ENCODE assay signal across 1 cellular context in the genomic region with DNA sequence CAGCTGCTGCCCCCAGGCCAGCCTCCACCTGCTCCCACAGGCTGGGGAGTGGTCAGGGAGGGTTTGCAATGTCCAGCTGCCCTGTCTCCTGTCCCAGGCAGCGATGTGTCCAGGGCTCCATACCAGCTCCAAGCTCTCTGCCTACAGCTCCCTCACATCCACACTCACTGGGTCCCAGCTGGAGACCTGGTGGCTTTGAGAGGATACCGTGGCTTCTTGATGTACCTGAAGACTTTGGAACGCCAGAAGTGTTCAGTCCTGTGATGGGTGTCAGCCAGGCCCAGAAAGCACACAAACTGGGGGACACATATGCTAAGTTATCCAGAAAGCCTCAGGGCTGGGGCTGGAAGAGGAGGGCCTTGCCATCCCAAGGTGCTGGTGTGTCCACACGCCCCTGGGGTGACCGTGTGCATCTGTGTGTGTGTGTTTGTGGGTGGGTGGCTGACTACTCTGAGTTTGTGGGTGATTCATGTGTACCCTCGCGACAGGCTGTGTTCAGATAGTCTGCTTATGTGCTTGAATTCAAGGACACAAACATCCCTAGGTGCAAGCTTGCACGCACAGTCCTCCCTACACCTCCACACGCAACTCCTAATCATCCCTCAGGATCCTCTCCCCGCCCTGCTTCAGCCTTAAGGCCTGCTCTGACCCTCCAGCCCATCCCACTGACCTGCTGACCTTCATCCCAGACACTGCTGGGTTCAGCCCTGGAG.
A peak's percentile ranks its signal among the peaks of the same experiment; 100 is the strongest.
TF ChIP-seq lines count a peak whose summit lies in the region.

No MANE protein-coding gene starts in this region.

TF ChIP-seq in HepG2, 621 proteins besides CTCF, POLR2A, EP300 and RAD21 (continued from another document and continues in another):
- TF ChIP-seq, protein P1, sequence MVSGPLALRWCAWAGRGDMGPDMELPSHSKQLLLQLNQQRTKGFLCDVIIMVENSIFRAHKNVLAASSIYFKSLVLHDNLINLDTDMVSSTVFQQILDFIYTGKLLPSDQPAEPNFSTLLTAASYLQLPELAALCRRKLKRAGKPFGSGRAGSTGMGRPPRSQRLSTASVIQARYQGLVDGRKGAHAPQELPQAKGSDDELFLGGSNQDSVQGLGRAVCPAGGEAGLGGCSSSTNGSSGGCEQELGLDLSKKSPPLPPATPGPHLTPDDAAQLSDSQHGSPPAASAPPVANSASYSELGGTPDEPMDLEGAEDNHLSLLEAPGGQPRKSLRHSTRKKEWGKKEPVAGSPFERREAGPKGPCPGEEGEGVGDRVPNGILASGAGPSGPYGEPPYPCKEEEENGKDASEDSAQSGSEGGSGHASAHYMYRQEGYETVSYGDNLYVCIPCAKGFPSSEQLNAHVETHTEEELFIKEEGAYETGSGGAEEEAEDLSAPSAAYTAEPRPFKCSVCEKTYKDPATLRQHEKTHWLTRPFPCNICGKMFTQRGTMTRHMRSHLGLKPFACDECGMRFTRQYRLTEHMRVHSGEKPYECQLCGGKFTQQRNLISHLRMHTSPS (CRISPR knock-in tag; IDR thresholded peaks at IDR 0.05; ENCODE audit: low read depth): no peak; the same call in 1 of the 2 replicates
- TF ChIP-seq MATR3 (CRISPR knock-in tag; IDR thresholded peaks at IDR 0.05) (no peak), KDM4B (CRISPR knock-in tag; IDR thresholded peaks at IDR 0.05) (0 out of 2 replicates have a peak, but pooled peaks have one; percentile 17), AGO1 (IDR thresholded peaks at IDR 0.05; ENCODE audit: low read depth, low read length, poor library complexity, severe bottlenecking) (no peak), ZNF17 (CRISPR knock-in tag; IDR thresholded peaks at IDR 0.05) (no peak), ZBTB7A (CRISPR knock-in tag; IDR thresholded peaks at IDR 0.05) (peak; percentile 37; the same call in 1 of the 2 replicates), NR2F6 (IDR thresholded peaks at IDR 0.05) (peak; percentile 59; the same call in 1 of the 2 replicates), NR2F6 (CRISPR knock-in tag; IDR thresholded peaks at IDR 0.05) (peak; percentile 84; the same call in 1 of the 2 replicates), TAF1 (CRISPR knock-in tag; IDR thresholded peaks at IDR 0.05) (no peak), FOXC1 (CRISPR knock-in tag; IDR thresholded peaks at IDR 0.05; ENCODE audit: borderline replicate concordance) (no peak), KAT2B (IDR thresholded peaks at IDR 0.05; ENCODE audit: borderline replicate concordance, low read depth, low read length) (no peak), ATF7-NPFF (CRISPR knock-in tag; IDR thresholded peaks at IDR 0.05; ENCODE audit: low read depth) (no peak), ZNF451 (CRISPR knock-in tag; IDR thresholded peaks at IDR 0.05) (no peak), ZNF460 (CRISPR knock-in tag; IDR thresholded peaks at IDR 0.05; ENCODE audit: borderline replicate concordance) (no peak), HOXD1 (CRISPR knock-in tag; IDR thresholded peaks at IDR 0.05) (no peak), KDM6A (CRISPR knock-in tag; IDR thresholded peaks at IDR 0.05; ENCODE audit: low read depth) (no peak), HMGA1 (CRISPR knock-in tag; conservative IDR thresholded peaks at IDR 0.05) (no peak), HOXA7 (CRISPR knock-in tag; IDR thresholded peaks at IDR 0.05) (no peak), U2AF1 (optimal IDR thresholded peaks at IDR 0.05; ENCODE audit: low read depth, low read length) (no peak), ZNF546 (CRISPR knock-in tag; conservative IDR thresholded peaks at IDR 0.05) (no peak), SIN3B (IDR thresholded peaks at IDR 0.05; ENCODE audit: low read length) (no peak), ZNF367 (CRISPR knock-in tag; IDR thresholded peaks at IDR 0.05; ENCODE audit: borderline replicate concordance) (no peak), FOSL1 (CRISPR knock-in tag; IDR thresholded peaks at IDR 0.05; ENCODE audit: borderline replicate concordance) (no peak), ZFP41 (CRISPR knock-in tag; IDR thresholded peaks at IDR 0.05; ENCODE audit: borderline replicate concordance) (no peak), ZNF614 (CRISPR knock-in tag; IDR thresholded peaks at IDR 0.05; ENCODE audit: borderline replicate concordance) (no peak; the same call in 1 of the 2 replicates)
- TF ChIP-seq, protein P2, sequence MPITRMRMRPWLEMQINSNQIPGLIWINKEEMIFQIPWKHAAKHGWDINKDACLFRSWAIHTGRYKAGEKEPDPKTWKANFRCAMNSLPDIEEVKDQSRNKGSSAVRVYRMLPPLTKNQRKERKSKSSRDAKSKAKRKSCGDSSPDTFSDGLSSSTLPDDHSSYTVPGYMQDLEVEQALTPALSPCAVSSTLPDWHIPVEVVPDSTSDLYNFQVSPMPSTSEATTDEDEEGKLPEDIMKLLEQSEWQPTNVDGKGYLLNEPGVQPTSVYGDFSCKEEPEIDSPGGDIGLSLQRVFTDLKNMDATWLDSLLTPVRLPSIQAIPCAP (CRISPR knock-in tag; IDR thresholded peaks at IDR 0.05; ENCODE audit: low read depth): no peak
- TF ChIP-seq, protein P3, sequence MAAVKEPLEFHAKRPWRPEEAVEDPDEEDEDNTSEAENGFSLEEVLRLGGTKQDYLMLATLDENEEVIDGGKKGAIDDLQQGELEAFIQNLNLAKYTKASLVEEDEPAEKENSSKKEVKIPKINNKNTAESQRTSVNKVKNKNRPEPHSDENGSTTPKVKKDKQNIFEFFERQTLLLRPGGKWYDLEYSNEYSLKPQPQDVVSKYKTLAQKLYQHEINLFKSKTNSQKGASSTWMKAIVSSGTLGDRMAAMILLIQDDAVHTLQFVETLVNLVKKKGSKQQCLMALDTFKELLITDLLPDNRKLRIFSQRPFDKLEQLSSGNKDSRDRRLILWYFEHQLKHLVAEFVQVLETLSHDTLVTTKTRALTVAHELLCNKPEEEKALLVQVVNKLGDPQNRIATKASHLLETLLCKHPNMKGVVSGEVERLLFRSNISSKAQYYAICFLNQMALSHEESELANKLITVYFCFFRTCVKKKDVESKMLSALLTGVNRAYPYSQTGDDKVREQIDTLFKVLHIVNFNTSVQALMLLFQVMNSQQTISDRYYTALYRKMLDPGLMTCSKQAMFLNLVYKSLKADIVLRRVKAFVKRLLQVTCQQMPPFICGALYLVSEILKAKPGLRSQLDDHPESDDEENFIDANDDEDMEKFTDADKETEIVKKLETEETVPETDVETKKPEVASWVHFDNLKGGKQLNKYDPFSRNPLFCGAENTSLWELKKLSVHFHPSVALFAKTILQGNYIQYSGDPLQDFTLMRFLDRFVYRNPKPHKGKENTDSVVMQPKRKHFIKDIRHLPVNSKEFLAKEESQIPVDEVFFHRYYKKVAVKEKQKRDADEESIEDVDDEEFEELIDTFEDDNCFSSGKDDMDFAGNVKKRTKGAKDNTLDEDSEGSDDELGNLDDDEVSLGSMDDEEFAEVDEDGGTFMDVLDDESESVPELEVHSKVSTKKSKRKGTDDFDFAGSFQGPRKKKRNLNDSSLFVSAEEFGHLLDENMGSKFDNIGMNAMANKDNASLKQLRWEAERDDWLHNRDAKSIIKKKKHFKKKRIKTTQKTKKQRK (IDR thresholded peaks at IDR 0.05; ENCODE audit: low read length): no peak
- TF ChIP-seq, protein P4, sequence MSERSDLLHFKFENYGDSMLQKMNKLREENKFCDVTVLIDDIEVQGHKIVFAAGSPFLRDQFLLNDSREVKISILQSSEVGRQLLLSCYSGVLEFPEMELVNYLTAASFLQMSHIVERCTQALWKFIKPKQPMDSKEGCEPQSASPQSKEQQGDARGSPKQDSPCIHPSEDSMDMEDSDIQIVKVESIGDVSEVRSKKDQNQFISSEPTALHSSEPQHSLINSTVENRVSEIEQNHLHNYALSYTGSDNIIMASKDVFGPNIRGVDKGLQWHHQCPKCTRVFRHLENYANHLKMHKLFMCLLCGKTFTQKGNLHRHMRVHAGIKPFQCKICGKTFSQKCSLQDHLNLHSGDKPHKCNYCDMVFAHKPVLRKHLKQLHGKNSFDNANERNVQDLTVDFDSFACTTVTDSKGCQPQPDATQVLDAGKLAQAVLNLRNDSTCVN (CRISPR knock-in tag; IDR thresholded peaks at IDR 0.05; ENCODE audit: borderline replicate concordance): no peak
- TF ChIP-seq, protein P5, sequence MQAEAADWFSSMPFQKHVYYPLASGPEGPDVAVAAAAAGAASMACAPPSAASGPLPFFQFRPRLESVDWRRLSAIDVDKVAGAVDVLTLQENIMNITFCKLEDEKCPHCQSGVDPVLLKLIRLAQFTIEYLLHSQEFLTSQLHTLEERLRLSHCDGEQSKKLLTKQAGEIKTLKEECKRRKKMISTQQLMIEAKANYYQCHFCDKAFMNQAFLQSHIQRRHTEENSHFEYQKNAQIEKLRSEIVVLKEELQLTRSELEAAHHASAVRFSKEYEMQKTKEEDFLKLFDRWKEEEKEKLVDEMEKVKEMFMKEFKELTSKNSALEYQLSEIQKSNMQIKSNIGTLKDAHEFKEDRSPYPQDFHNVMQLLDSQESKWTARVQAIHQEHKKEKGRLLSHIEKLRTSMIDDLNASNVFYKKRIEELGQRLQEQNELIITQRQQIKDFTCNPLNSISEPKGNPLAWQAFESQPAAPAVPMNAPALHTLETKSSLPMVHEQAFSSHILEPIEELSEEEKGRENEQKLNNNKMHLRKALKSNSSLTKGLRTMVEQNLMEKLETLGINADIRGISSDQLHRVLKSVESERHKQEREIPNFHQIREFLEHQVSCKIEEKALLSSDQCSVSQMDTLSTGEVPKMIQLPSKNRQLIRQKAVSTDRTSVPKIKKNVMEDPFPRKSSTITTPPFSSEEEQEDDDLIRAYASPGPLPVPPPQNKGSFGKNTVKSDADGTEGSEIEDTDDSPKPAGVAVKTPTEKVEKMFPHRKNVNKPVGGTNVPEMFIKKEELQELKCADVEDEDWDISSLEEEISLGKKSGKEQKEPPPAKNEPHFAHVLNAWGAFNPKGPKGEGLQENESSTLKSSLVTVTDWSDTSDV (CRISPR knock-in tag; IDR thresholded peaks at IDR 0.05): peak; percentile 71; the same call in 1 of the 2 replicates
- TF ChIP-seq, protein P6, sequence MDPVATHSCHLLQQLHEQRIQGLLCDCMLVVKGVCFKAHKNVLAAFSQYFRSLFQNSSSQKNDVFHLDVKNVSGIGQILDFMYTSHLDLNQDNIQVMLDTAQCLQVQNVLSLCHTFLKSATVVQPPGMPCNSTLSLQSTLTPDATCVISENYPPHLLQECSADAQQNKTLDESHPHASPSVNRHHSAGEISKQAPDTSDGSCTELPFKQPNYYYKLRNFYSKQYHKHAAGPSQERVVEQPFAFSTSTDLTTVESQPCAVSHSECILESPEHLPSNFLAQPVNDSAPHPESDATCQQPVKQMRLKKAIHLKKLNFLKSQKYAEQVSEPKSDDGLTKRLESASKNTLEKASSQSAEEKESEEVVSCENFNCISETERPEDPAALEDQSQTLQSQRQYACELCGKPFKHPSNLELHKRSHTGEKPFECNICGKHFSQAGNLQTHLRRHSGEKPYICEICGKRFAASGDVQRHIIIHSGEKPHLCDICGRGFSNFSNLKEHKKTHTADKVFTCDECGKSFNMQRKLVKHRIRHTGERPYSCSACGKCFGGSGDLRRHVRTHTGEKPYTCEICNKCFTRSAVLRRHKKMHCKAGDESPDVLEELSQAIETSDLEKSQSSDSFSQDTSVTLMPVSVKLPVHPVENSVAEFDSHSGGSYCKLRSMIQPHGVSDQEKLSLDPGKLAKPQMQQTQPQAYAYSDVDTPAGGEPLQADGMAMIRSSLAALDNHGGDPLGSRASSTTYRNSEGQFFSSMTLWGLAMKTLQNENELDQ (CRISPR knock-in tag; IDR thresholded peaks at IDR 0.05; ENCODE audit: borderline replicate concordance): no peak
- TF ChIP-seq, protein P7, sequence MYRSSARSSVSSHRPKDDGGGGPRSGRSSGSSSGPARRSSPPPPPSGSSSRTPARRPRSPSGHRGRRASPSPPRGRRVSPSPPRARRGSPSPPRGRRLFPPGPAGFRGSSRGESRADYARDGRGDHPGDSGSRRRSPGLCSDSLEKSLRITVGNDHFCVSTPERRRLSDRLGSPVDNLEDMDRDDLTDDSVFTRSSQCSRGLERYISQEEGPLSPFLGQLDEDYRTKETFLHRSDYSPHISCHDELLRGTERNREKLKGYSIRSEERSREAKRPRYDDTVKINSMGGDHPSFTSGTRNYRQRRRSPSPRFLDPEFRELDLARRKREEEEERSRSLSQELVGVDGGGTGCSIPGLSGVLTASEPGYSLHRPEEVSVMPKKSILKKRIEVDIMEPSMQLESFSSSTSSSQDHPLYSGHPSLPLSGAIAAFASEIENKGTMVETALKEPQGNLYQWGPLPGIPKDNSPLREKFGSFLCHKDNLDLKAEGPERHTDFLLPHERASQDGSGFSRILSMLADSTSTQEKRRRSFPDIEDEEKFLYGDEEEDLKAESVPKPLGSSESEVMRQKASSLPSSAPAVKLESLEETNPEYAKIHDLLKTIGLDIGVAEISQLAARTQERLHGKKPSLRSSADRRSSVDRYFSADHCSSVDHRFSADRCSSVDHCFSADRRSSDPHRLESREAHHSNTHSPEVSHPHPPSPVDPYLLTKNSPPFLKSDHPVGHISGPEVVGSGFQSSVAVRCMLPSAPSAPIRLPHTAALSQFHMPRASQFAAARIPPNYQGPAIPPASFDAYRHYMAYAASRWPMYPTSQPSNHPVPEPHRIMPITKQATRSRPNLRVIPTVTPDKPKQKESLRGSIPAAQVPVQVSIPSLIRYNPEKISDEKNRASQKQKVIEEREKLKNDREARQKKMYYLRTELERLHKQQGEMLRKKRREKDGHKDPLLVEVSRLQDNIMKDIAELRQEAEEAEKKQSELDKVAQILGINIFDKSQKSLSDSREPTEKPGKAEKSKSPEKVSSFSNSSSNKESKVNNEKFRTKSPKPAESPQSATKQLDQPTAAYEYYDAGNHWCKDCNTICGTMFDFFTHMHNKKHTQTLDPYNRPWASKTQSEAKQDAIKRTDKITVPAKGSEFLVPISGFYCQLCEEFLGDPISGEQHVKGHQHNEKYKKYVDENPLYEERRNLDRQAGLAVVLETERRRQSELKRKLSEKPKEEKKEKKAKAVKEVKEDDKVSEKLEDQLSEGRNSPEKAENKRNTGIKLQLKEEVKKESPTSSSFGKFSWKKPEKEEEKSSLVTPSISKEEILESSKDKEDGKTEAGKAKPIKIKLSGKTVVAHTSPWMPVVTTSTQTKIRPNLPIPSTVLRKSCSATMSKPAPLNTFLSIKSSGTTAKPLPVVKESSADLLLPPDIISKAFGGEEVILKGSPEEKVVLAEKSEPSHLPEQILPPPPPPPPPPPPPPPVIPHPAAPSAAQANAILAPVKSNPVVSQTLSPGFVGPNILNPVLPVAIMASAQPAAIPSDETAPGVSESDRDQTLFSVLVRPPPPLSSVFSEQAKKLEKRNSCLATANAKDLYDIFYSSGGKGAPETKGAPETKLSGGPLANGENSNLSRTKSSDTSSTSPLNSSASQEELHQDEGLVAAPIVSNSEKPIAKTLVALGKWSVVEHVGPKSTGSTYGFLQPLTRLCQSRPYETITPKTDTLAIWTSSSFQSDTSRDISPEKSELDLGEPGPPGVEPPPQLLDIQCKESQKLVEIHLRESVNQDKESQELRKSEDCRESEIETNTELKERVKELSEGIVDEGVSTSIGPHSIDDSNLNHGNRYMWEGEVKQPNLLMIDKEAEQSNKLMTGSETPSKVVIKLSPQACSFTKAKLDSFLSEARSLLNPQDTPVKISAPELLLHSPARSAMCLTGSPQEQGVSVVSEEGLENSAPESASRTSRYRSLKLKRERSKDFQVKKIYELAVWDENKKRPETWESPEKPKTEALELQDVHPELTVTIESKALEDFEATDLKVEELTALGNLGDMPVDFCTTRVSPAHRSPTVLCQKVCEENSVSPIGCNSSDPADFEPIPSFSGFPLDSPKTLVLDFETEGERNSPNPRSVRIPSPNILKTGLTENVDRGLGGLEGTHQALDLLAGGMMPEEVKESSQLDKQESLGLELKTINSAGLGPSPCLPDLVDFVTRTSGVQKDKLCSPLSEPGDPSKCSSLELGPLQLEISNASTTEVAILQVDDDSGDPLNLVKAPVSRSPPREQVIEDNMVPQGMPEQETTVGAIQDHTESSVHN (CRISPR knock-in tag; IDR thresholded peaks at IDR 0.05): no peak
- TF ChIP-seq, protein P8, sequence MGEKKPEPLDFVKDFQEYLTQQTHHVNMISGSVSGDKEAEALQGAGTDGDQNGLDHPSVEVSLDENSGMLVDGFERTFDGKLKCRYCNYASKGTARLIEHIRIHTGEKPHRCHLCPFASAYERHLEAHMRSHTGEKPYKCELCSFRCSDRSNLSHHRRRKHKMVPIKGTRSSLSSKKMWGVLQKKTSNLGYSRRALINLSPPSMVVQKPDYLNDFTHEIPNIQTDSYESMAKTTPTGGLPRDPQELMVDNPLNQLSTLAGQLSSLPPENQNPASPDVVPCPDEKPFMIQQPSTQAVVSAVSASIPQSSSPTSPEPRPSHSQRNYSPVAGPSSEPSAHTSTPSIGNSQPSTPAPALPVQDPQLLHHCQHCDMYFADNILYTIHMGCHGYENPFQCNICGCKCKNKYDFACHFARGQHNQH (CRISPR knock-in tag; IDR thresholded peaks at IDR 0.05): no peak
